In genomic region chr5:172452398-172453205, GRCh38 we compare ENCODE assay signal across 8 cellular contexts. TPM values are rescaled to one million over a fixed set of nuclear protein-coding genes. Genes with fewer than 3 reads are reported as not detected.
A peak's percentile ranks its signal among the peaks of the same experiment; 100 is the strongest.
DNase-seq lines count a peak whose midpoint lies in the region; ATAC-seq and TF ChIP-seq lines count a peak whose summit lies in the region.

No MANE protein-coding gene starts in this region.

- intact Hi-C loops in left colon (cut with DNase I, micrococcal nuclease) = loop anchor here in 1 of 2 donors (5.0 kb wide), 1 partner anchor 45 kb away; no protein-coding TSS in a partner anchor

- peak overlapping the region; percentile 61 for H3K9ac ChIP-seq in HUES6 (ENCODE audit: low read length)

- peak overlapping the region; percentile 2; the same call in 1 of the 2 replicates for H3K27ac ChIP-seq in HUES6 (ENCODE audit: low read depth, low read length)
- H3K27ac ChIP-seq in thymus (ENCODE audit: low read depth) = peak overlapping the region; percentile 74

- peaks cover 2% of the 10 kb centered on the region for H3K36me3 Mint-ChIP-seq in central memory CD8-positive, alpha-beta T cell (ENCODE audit: insufficient read depth)

- no peak for TF ChIP-seq CTCF in AG04449 (IDR thresholded peaks at IDR 0.05; ENCODE audit: insufficient read depth, low read length, missing control alignments)

- POLR2A ChIA-PET in AG04449 (lab: Yijun Ruan, JAX) = interaction anchor here (0.8 to 1.4 kb wide), 3 partner anchors 8 to 875 kb away, joined by 3 to 6 read pairs (median 3); partner anchors contain the start of gene STC2

- H3K36me3 ChIP-seq in HUES6 (ENCODE audit: control insufficient read depth, insufficient read depth, low read length) (peaks cover 3% of the 10 kb centered on the region), thymus (ENCODE audit: control insufficient read depth, insufficient read depth) (no peaks in the 10 kb centered on the region)

- peak overlapping the region; percentile 62 for H3K4me3 Mint-ChIP-seq in central memory CD8-positive, alpha-beta T cell

- no peak overlapping the region for H3K27ac Mint-ChIP-seq in central memory CD8-positive, alpha-beta T cell (ENCODE audit: low read depth)

- peaks cover 38% of the 10 kb centered on the region for H3K4me1 ChIP-seq in HUES6 (ENCODE audit: control insufficient read depth, insufficient read depth, low read length)
- peaks cover 4% of the 10 kb centered on the region for H3K4me1 ChIP-seq in thymus (ENCODE audit: control insufficient read depth, insufficient read depth, low read length)

- H3K4me3 ChIP-seq in AG04449 (ENCODE audit: low read depth, low read length) (peak overlapping the region; percentile 85), HUES6 (ENCODE audit: low read depth, low read length) (peak overlapping the region; percentile 71), thymus (ENCODE audit: low read length) (no peak overlapping the region)

- H3K9me3 ChIP-seq in HUES6 (ENCODE audit: control insufficient read depth, insufficient read depth, low read depth, low read length) = no peaks in the 10 kb centered on the region
- H3K9me3 ChIP-seq in thymus (ENCODE audit: control insufficient read depth) = no peaks in the 10 kb centered on the region

- CTCF ChIA-PET in AG04449 (lab: Yijun Ruan, JAX) = interaction anchor here (0.6 to 6.1 kb wide), 27 partner anchors 8 to 563 kb away, joined by 3 to 112 read pairs (median 4); no protein-coding TSS in a partner anchor

- 88% methylated on average over 18 of the region's 18 CpGs for WGBS in thymus

- peaks cover 87% of the 10 kb centered on the region for H3K27me3 Mint-ChIP-seq in central memory CD8-positive, alpha-beta T cell

- no peak for ATAC-seq in central memory CD8-positive, alpha-beta T cell (replicated peaks; ENCODE audit: extremely low read depth, poor library complexity, severe bottlenecking)
- ATAC-seq in left colon (peak; percentile 60), GM21786 (IDR thresholded peaks at IDR 0.05; ENCODE audit: unreplicated experiment) (no peak), HG03520 (IDR thresholded peaks at IDR 0.05; ENCODE audit: unreplicated experiment) (no peak)

- no peaks in the 10 kb centered on the region for H3K27me3 ChIP-seq in HUES6 (ENCODE audit: control insufficient read depth, insufficient read depth, low read length)
- peaks cover 16% of the 10 kb centered on the region for H3K27me3 ChIP-seq in thymus (ENCODE audit: control insufficient read depth, insufficient read depth)

- DNase-seq in AG04449 (ENCODE audit: low read depth, low spot score) = no peak
- no peak for DNase-seq in central memory CD8-positive, alpha-beta T cell (ENCODE audit: low spot score in 2 of 2)
- DNase-seq in left colon = no peak
- DNase-seq in D341Med (ENCODE audit: low spot score) = no peak

- peaks cover 7% of the 10 kb centered on the region for H3K4me1 Mint-ChIP-seq in central memory CD8-positive, alpha-beta T cell

- H3K9me3 Mint-ChIP-seq in central memory CD8-positive, alpha-beta T cell = no peaks in the 10 kb centered on the region

RNA-seq across cellular contexts. Expression of gene SH3PXD2B, which starts 1.7 kb away (rescaled TPM):
- 10 to 100 TPM; 11.1 to 12.6 TPM for total RNA-seq in left colon
- 7.3 TPM for polyA plus RNA-seq in thymus
